In genomic region chr20:5797843-5798462, GRCh38 we compare ENCODE assay signal across 10 cellular contexts. TPM values are rescaled to one million over a fixed set of nuclear protein-coding genes. Genes with fewer than 3 reads are reported as not detected.
DNase-seq lines count a peak whose midpoint lies in the region; ATAC-seq and TF ChIP-seq lines count a peak whose summit lies in the region.
"Had no signal": no experiment of that assay in that cellular context is flagged by ENCODE, and none has a peak within 500 bp of the region (broad histone marks: within the 10 kb centered on the region; RNA-seq: fewer than 3 reads in every experiment).

No MANE protein-coding gene starts in this region.

- H3K36me3 Mint-ChIP-seq in neural progenitor cell (peaks cover 2% of the 10 kb centered on the region), type B pancreatic cell (peaks cover 4% of the 10 kb centered on the region)

- in situ Hi-C loops in GM13977 (cut with MboI; ENCODE audit: low pct_unique_long_range_greater_than_20kb, low sequenced_read_pairs, unreplicated experiment), result no loop called here

- peak overlapping the region; percentile 7 to 70 (median 40) for H3K27ac ChIP-seq in body of pancreas
- H3K27ac ChIP-seq in neural progenitor cell, result no peak overlapping the region
- H3K27ac ChIP-seq in caudate nucleus (ENCODE audit: low read depth, low read length), result no peak overlapping the region

- H3K4me3 ChIP-seq in body of pancreas (no peak overlapping the region), neural progenitor cell (no peak overlapping the region)

- H3K4me1 ChIP-seq in body of pancreas (peaks cover 25% of the 10 kb centered on the region), neural progenitor cell (no peaks in the 10 kb centered on the region)

- no peaks in the 10 kb centered on the region for H3K27me3 Mint-ChIP-seq in neural progenitor cell (ENCODE audit: insufficient read depth, low read depth)
- no peaks in the 10 kb centered on the region for H3K27me3 Mint-ChIP-seq in type B pancreatic cell

- no peak overlapping the region for H2AFZ ChIP-seq in neural progenitor cell (replicated peaks)

- no peaks in the 10 kb centered on the region for H3K4me1 Mint-ChIP-seq in neural progenitor cell
- no peaks in the 10 kb centered on the region for H3K4me1 Mint-ChIP-seq in type B pancreatic cell (ENCODE audit: unreplicated experiment)

- H3F3A ChIP-seq in neural progenitor cell (ENCODE audit: low read depth), result no peaks in the 10 kb centered on the region

- H3K9ac ChIP-seq in neural progenitor cell, result no peak overlapping the region

- no peak overlapping the region for H3K27ac Mint-ChIP-seq in neural progenitor cell
- H3K27ac Mint-ChIP-seq in type B pancreatic cell, result no peak overlapping the region

- H3K27me3 ChIP-seq in body of pancreas (no peaks in the 10 kb centered on the region), neural progenitor cell (no peaks in the 10 kb centered on the region)

- no peak overlapping the region for H3K4me2 ChIP-seq in neural progenitor cell

- H3K36me3 ChIP-seq in body of pancreas (replicated peaks in 1 of 2; ENCODE audit: insufficient read depth in 1 of 2, low read depth in 2 of 2), result no peaks in the 10 kb centered on the region
- H3K36me3 ChIP-seq in neural progenitor cell, result no peaks in the 10 kb centered on the region

- TF ChIP-seq CTCF in GM13977 (IDR thresholded peaks at IDR 0.05; ENCODE audit: extremely low read depth, insufficient read depth, missing control alignments), result no peak
- TF ChIP-seq CTCF in body of pancreas (IDR thresholded peaks at IDR 0.05), result no peak
- no peak for TF ChIP-seq CTCF in neural progenitor cell (IDR thresholded peaks at IDR 0.05)
- no peak for TF ChIP-seq CTCF in type B pancreatic cell (conservative IDR thresholded peaks at IDR 0.05)

- DNase-seq in GM13977 (ENCODE audit: low spot score) (peak; percentile 42), body of pancreas (no peak), neural progenitor cell (ENCODE audit: low spot score) (no peak), type B pancreatic cell (ENCODE audit: extremely low spot score, unreplicated experiment) (no peak), caudate nucleus (lab: John Stamatoyannopoulos, UW) (no peak)
- DNase-seq in activated T-cell treated with anti-CD3 and anti-CD28 coated beads, Interleukin-2, amount 50 U/mL, for 48 hours, result no peak
- DNase-seq: activated CD4-positive, alpha-beta T cell treated with anti-CD3 and anti-CD28 coated beads for 1 hour; NCI-H1694 had no signal

- no peaks in the 10 kb centered on the region for H4K20me1 ChIP-seq in neural progenitor cell (ENCODE audit: low read depth)

- intact Hi-C loops in body of pancreas (cut with DNase I), result loop anchor here (10.0 kb wide), 1 partner anchor 263 kb away; no protein-coding TSS in a partner anchor

- H3K9me3 Mint-ChIP-seq in neural progenitor cell (no peaks in the 10 kb centered on the region), type B pancreatic cell (no peaks in the 10 kb centered on the region)

- no peaks in the 10 kb centered on the region for H3K79me2 ChIP-seq in neural progenitor cell (ENCODE audit: low read depth)

- H3K9me3 ChIP-seq in body of pancreas (no peaks in the 10 kb centered on the region), neural progenitor cell (ENCODE audit: low read depth) (no peaks in the 10 kb centered on the region)

- H3K4me3 Mint-ChIP-seq in neural progenitor cell, result no peak overlapping the region
- no peak overlapping the region for H3K4me3 Mint-ChIP-seq in type B pancreatic cell

- peak; percentile 94 for ATAC-seq in GM21360 (IDR thresholded peaks at IDR 0.05; ENCODE audit: unreplicated experiment)
- ATAC-seq in HG03280 (IDR thresholded peaks at IDR 0.05; ENCODE audit: unreplicated experiment), result peak; percentile 98
- no peak for ATAC-seq in body of pancreas

- WGBS in body of pancreas, 2 donors, result 44 to 87% methylated on average over 7 of the region's 7 CpGs

- no peak for TF ChIP-seq POLR2A in body of pancreas (IDR thresholded peaks at IDR 0.05)

RNA-seq across cellular contexts. Expression of gene SHLD1, which starts 47.8 kb away (rescaled TPM):
- 1 to 10 TPM in 1 of 2 donors, not detected in 1; 1.8 TPM for total RNA-seq in body of pancreas
- 5.1 and 9.0 TPM in 2 replicates for total RNA-seq in neural progenitor cell (ENCODE audit: low replicate concordance)
- 4.1 and 6.2 TPM in 2 replicates for total RNA-seq in type B pancreatic cell (ENCODE audit: low replicate concordance)

Comparison
In these comparisons a context has a peak if more than half of its experiments do, and no peak if none do; other contexts are left out.
1. H3K27ac ChIP-seq: peak in body of pancreas (4 of 4); none in neural progenitor cell (single experiment) and caudate nucleus (single experiment).